ENCODE assay signal across 12 cellular contexts in genomic region chr14:67999693-68000384, GRCh38.
A peak's percentile ranks its signal among the peaks of the same experiment; 100 is the strongest.
DNase-seq lines count a peak whose midpoint lies in the region; ATAC-seq and TF ChIP-seq lines count a peak whose summit lies in the region.
"Had no signal": no experiment of that assay in that cellular context is flagged by ENCODE, and none has a peak within 500 bp of the region (broad histone marks: within the 10 kb centered on the region; RNA-seq: fewer than 3 reads in every experiment).

No MANE protein-coding gene starts in this region.

- no peaks in the 10 kb centered on the region for H3K36me3 ChIP-seq in SK-N-MC (ENCODE audit: insufficient read depth, low read length)

- TF ChIP-seq CTCF in retinal pigment epithelial cell (conservative IDR thresholded peaks at IDR 0.05; ENCODE audit: low read depth, low read length): no peak

- peak overlapping the region; percentile 68 for H3K4me3 ChIP-seq in SK-N-MC
- H3K4me3 ChIP-seq in retinal pigment epithelial cell (ENCODE audit: low read length): no peak overlapping the region

- no peaks in the 10 kb centered on the region for H3K9me3 ChIP-seq in SK-N-MC (ENCODE audit: low read depth, low read length)

- ATAC-seq in HG03139 (IDR thresholded peaks at IDR 0.05; ENCODE audit: unreplicated experiment) (no peak), HG03432 (IDR thresholded peaks at IDR 0.05; ENCODE audit: unreplicated experiment) (no peak)

- peak overlapping the region; percentile 65 for H3K9ac ChIP-seq in SK-N-MC (ENCODE audit: insufficient read length)

- H3K27ac ChIP-seq in SK-N-MC: peak overlapping the region; percentile 57

- DNase-seq in ELR (ENCODE audit: low read depth) (peak; percentile 92), SK-N-MC (ENCODE audit: low read depth, low spot score) (peak; percentile 74), fibroblast of peridontal ligament (ENCODE audit: extremely low read depth) (peak; percentile 80), retinal pigment epithelial cell (ENCODE audit: low read depth) (peak; percentile 76), NCI-H1694 treated with DMSO at 0.1 percent for 48 hours (lab: John Stamatoyannopoulos, UW) (no peak), NCI-H1694 (lab: John Stamatoyannopoulos, UW) (no peak)
- DNase-seq: activated B cell treated with CpG ODN at 0.5 μM for 24 hours, DMS 273 treated with DMSO at 0.1 percent for 48 hours, H9, NCI-H187 had no signal

Comparison
In these comparisons a context has a peak if more than half of its experiments do, and no peak if none do; other contexts are left out.
1. DNase-seq: peak in ELR (single experiment), SK-N-MC (single experiment), fibroblast of peridontal ligament (single experiment) and retinal pigment epithelial cell (single experiment); none in NCI-H1694 treated with DMSO at 0.1 percent for 48 hours (single experiment) and NCI-H1694 (single experiment).